In the genomic region with DNA sequence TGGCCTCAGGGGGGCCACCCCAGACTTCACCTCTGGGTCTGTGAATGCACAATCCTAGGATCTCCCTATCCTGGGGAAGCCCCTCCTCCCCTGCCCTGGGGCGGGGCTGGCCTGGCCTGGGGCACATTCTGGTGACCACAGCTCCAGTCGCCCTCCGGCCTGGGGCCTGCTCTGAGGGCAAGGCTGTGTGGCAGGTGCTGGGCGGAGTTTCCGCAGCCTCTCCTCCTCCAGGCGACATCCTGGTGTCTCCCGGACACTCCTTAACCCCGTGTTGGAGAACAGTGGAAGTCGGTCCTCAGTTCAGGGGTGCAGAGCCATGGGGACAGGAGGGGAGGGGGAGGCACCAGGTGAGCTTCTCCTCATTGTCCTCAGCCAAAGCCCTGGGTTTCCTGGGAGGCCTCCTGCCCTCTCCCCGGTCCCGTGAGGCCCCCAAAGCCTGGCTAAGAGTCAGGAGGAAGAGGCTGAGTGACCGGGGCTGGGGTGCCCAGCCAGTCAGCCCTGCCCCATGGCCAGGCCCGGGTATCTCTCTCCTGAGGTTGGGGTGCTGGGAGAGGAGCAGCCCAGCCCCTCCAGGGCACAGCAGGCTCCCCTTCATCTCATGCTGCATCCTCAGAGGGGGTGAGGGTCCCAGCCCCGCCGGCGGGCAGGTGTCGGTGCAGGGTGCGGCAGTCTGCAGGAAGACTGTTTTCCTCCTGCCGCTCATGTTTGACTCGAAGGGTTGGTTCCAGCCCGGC, we compare ENCODE assay signal across 23 cellular contexts. TPM values are rescaled to one million over a fixed set of nuclear protein-coding genes. Genes with fewer than 3 reads are reported as not detected.
DNase-seq lines count a peak whose midpoint lies in the region; ATAC-seq, FAIRE-seq and TF ChIP-seq lines count a peak whose summit lies in the region.
"Had no signal": no experiment of that assay in that cellular context is flagged by ENCODE, and none has a peak within 500 bp of the region (broad histone marks: within the 10 kb centered on the region; RNA-seq: fewer than 3 reads in every experiment).

No MANE protein-coding gene starts in this region.

- H3K9me3 ChIP-seq in left ventricle myocardium inferior (replicated peaks) = no peaks in the 10 kb centered on the region
- no peaks in the 10 kb centered on the region for H3K9me3 ChIP-seq in ascending aorta
- H3K9me3 ChIP-seq: BE2C, SJCRH30 had no signal

- H3K4me3 Mint-ChIP-seq in WTC11 = no peak overlapping the region
- H3K4me3 Mint-ChIP-seq: CD4-positive, CD25-positive, alpha-beta regulatory T cell had no signal

- FAIRE-seq in urothelium cell line (lab: Jason Lieb, UNC) = peak; percentile 68

- peaks cover 14% of the 10 kb centered on the region for H3K27me3 Mint-ChIP-seq in WTC11 (ENCODE audit: low read depth)

- CTCF ChIA-PET in WTC11 (lab: Charles Lee) = interaction anchor here (0.9 to 2.4 kb wide), 3 partner anchors 29 to 157 kb away, joined by 3 to 8 read pairs (median 3); no protein-coding TSS in a partner anchor

- no peaks in the 10 kb centered on the region for H3K4me1 Mint-ChIP-seq in WTC11
- H3K4me1 Mint-ChIP-seq: CD4-positive, CD25-positive, alpha-beta regulatory T cell had no signal

- no peak overlapping the region for H3K27ac Mint-ChIP-seq in WTC11
- H3K27ac Mint-ChIP-seq: CD4-positive, CD25-positive, alpha-beta regulatory T cell had no signal

- H3K36me3 ChIP-seq in left ventricle myocardium inferior (no peaks in the 10 kb centered on the region), ascending aorta (no peaks in the 10 kb centered on the region)
- H3K36me3 ChIP-seq: BE2C, SJCRH30 had no signal

- no peak overlapping the region for H3K4me3 ChIP-seq in left ventricle myocardium inferior
- no peak overlapping the region for H3K4me3 ChIP-seq in ascending aorta
- H3K4me3 ChIP-seq: GM23248, PC-9, SJCRH30 had no signal

- ATAC-seq in left ventricle myocardium superior = no peak
- ATAC-seq in WTC11 = peak; percentile 70
- peak; percentile 80 for ATAC-seq in left colon
- no peak for ATAC-seq in HG03039 (IDR thresholded peaks at IDR 0.05; ENCODE audit: unreplicated experiment)

- TF ChIP-seq CTCF in left ventricle myocardium inferior (IDR thresholded peaks at IDR 0.05; ENCODE audit: borderline replicate concordance) (no peak), WTC11 (IDR thresholded peaks at IDR 0.05) (no peak), ascending aorta (IDR thresholded peaks at IDR 0.05) (no peak)

- DNase-seq in left ventricle myocardium superior (peak; percentile 29), left ventricle myocardium inferior (no peak), WTC11 (ENCODE audit: low spot score) (no peak), left colon (no peak), urothelium cell line (ENCODE audit: low spot score) (no peak), ascending aorta (ENCODE audit: low spot score in 2 of 2) (no peak), NCI-H2081 (lab: John Stamatoyannopoulos, UW) (no peak)
- DNase-seq: 8988T; BE2C; CD4-positive, CD25-positive, alpha-beta regulatory T cell; DMS153; GDM1; GM23248; NCI-H1417 treated with DMSO at 0.1 percent for 48 hours; NCI-H187 treated with DMSO at 0.1 percent for 48 hours; NCI-H226; NCI-H524 had no signal

- H3K9me3 Mint-ChIP-seq in WTC11 = no peaks in the 10 kb centered on the region
- H3K9me3 Mint-ChIP-seq: CD4-positive, CD25-positive, alpha-beta regulatory T cell had no signal

- intact Hi-C loops in left ventricle myocardium superior (cut with micrococcal nuclease) (no loop called here), left ventricle myocardium inferior (cut with micrococcal nuclease) (no loop called here), left colon (cut with DNase I, micrococcal nuclease) (no loop called here), ascending aorta (cut with DNase I) (no loop called here)

- no peaks in the 10 kb centered on the region for H3K36me3 Mint-ChIP-seq in WTC11
- H3K36me3 Mint-ChIP-seq: CD4-positive, CD25-positive, alpha-beta regulatory T cell had no signal

- H3K27ac ChIP-seq in left ventricle myocardium inferior (replicated peaks) (no peak overlapping the region), ascending aorta (no peak overlapping the region)
- H3K27ac ChIP-seq: GM23248, PC-9, SJCRH30 had no signal

- peaks cover 100% of the 10 kb centered on the region for H3K27me3 ChIP-seq in left ventricle myocardium inferior (ENCODE audit: low read depth)
- no peaks in the 10 kb centered on the region for H3K27me3 ChIP-seq in ascending aorta
- H3K27me3 ChIP-seq: SJCRH30 had no signal

- POLR2A ChIA-PET in WTC11 (lab: Charles Lee) = interaction anchor here (0.5 kb wide), 1 partner anchor 72 kb away, joined by 3 read pairs; no protein-coding TSS in a partner anchor

- H3K4me1 ChIP-seq in left ventricle myocardium inferior (no peaks in the 10 kb centered on the region), ascending aorta (no peaks in the 10 kb centered on the region)
- H3K4me1 ChIP-seq: BE2C had no signal

TF ChIP-seq in WTC11, 78 proteins besides CTCF, POLR2A, EP300 and RAD21 (continues in another document):
- TF ChIP-seq TEAD4 (CRISPR knock-in tag; IDR thresholded peaks at IDR 0.05) = no peak
- TF ChIP-seq ZBTB21 (CRISPR knock-in tag; IDR thresholded peaks at IDR 0.05; ENCODE audit: borderline replicate concordance) = no peak
- no peak for TF ChIP-seq ZNF671 (CRISPR knock-in tag; IDR thresholded peaks at IDR 0.05)
- TF ChIP-seq, protein P1, sequence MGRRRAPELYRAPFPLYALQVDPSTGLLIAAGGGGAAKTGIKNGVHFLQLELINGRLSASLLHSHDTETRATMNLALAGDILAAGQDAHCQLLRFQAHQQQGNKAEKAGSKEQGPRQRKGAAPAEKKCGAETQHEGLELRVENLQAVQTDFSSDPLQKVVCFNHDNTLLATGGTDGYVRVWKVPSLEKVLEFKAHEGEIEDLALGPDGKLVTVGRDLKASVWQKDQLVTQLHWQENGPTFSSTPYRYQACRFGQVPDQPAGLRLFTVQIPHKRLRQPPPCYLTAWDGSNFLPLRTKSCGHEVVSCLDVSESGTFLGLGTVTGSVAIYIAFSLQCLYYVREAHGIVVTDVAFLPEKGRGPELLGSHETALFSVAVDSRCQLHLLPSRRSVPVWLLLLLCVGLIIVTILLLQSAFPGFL (CRISPR knock-in tag; IDR thresholded peaks at IDR 0.05; ENCODE audit: borderline replicate concordance) = no peak
- TF ChIP-seq, protein P2, sequence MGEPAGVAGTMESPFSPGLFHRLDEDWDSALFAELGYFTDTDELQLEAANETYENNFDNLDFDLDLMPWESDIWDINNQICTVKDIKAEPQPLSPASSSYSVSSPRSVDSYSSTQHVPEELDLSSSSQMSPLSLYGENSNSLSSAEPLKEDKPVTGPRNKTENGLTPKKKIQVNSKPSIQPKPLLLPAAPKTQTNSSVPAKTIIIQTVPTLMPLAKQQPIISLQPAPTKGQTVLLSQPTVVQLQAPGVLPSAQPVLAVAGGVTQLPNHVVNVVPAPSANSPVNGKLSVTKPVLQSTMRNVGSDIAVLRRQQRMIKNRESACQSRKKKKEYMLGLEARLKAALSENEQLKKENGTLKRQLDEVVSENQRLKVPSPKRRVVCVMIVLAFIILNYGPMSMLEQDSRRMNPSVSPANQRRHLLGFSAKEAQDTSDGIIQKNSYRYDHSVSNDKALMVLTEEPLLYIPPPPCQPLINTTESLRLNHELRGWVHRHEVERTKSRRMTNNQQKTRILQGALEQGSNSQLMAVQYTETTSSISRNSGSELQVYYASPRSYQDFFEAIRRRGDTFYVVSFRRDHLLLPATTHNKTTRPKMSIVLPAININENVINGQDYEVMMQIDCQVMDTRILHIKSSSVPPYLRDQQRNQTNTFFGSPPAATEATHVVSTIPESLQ (CRISPR knock-in tag; IDR thresholded peaks at IDR 0.05) = no peak
- TF ChIP-seq, protein P3, sequence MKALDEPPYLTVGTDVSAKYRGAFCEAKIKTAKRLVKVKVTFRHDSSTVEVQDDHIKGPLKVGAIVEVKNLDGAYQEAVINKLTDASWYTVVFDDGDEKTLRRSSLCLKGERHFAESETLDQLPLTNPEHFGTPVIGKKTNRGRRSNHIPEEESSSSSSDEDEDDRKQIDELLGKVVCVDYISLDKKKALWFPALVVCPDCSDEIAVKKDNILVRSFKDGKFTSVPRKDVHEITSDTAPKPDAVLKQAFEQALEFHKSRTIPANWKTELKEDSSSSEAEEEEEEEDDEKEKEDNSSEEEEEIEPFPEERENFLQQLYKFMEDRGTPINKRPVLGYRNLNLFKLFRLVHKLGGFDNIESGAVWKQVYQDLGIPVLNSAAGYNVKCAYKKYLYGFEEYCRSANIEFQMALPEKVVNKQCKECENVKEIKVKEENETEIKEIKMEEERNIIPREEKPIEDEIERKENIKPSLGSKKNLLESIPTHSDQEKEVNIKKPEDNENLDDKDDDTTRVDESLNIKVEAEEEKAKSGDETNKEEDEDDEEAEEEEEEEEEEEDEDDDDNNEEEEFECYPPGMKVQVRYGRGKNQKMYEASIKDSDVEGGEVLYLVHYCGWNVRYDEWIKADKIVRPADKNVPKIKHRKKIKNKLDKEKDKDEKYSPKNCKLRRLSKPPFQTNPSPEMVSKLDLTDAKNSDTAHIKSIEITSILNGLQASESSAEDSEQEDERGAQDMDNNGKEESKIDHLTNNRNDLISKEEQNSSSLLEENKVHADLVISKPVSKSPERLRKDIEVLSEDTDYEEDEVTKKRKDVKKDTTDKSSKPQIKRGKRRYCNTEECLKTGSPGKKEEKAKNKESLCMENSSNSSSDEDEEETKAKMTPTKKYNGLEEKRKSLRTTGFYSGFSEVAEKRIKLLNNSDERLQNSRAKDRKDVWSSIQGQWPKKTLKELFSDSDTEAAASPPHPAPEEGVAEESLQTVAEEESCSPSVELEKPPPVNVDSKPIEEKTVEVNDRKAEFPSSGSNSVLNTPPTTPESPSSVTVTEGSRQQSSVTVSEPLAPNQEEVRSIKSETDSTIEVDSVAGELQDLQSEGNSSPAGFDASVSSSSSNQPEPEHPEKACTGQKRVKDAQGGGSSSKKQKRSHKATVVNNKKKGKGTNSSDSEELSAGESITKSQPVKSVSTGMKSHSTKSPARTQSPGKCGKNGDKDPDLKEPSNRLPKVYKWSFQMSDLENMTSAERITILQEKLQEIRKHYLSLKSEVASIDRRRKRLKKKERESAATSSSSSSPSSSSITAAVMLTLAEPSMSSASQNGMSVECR (CRISPR knock-in tag; IDR thresholded peaks at IDR 0.05; ENCODE audit: borderline replicate concordance) = no peak
- TF ChIP-seq, protein P4, sequence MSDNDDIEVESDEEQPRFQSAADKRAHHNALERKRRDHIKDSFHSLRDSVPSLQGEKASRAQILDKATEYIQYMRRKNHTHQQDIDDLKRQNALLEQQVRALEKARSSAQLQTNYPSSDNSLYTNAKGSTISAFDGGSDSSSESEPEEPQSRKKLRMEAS (CRISPR knock-in tag; IDR thresholded peaks at IDR 0.05) = no peak
- TF ChIP-seq SMAD3 (CRISPR knock-in tag; IDR thresholded peaks at IDR 0.05; ENCODE audit: borderline replicate concordance) = no peak
- TF ChIP-seq NFATC4 (CRISPR knock-in tag; IDR thresholded peaks at IDR 0.05) = no peak
- no peak for TF ChIP-seq JAZF1 (CRISPR knock-in tag; IDR thresholded peaks at IDR 0.05)

RNA-seq across cellular contexts. Expression of a gene that starts 22.6 kb away (rescaled TPM):
- total RNA-seq in left ventricle myocardium superior = not detected
- not detected for total RNA-seq in left ventricle myocardium inferior
- total RNA-seq in WTC11 (2021) = not detected in 3 replicates
- not detected for total RNA-seq in left colon
- total RNA-seq in ascending aorta = not detected
- total RNA-seq: CD4-positive, CD25-positive, alpha-beta regulatory T cell; Daoy; GM23248; HT-29; M059J; PC-9 had no signal

Comparison
In these comparisons a context has a peak if more than half of its experiments do, and no peak if none do; other contexts are left out.
1. ATAC-seq: peak in WTC11 (single experiment) and left colon (single experiment); none in left ventricle myocardium superior (single experiment) and HG03039 (single experiment).